In the genomic region with DNA sequence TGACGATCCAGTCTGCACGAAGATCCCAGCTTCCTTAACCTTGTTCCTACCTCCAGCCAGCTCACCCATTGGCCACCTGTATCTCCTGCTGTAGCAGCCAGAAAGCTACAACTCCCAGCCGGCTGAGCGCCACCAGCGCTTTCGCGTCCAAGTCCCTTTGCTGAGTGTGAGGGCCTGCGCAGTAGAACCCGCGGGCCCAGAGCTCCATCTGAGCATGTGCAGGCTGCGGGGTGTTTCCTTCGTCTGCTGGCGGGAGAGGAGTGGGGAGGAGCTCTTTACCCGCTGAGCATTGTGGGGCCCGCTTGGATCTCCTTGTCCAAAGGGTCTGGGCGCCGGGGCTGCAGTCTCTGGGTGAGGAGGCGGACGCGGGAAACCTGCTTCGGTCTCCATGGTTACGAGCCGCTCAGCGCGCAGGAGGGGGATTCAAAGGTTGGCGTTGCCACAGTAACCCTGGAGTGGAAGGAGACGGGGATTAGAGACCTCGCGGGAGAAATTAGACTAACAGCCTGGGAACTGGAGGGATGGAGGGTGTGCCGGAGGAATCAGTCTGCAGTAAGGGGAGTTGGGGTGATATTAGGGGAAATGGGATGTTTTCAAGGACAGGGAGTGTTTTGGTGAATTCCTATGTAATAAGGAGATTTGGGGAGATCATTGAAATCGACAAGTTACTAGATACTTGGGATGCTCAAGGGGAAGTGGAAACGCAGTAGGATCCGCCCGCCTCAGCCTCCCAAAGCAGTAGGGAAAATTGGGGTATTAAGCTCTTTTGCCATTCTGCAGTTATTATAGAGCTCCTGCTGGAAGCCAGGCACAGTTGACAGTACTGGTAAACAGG, we compare ENCODE assay signal across 1 cellular context.
TF ChIP-seq lines count a peak whose summit lies in the region.

No MANE protein-coding gene starts in this region.

TF ChIP-seq in K562, 482 proteins besides CTCF, POLR2A, EP300 and RAD21 (continued from another document and continues in another):
- TF ChIP-seq, protein P1, sequence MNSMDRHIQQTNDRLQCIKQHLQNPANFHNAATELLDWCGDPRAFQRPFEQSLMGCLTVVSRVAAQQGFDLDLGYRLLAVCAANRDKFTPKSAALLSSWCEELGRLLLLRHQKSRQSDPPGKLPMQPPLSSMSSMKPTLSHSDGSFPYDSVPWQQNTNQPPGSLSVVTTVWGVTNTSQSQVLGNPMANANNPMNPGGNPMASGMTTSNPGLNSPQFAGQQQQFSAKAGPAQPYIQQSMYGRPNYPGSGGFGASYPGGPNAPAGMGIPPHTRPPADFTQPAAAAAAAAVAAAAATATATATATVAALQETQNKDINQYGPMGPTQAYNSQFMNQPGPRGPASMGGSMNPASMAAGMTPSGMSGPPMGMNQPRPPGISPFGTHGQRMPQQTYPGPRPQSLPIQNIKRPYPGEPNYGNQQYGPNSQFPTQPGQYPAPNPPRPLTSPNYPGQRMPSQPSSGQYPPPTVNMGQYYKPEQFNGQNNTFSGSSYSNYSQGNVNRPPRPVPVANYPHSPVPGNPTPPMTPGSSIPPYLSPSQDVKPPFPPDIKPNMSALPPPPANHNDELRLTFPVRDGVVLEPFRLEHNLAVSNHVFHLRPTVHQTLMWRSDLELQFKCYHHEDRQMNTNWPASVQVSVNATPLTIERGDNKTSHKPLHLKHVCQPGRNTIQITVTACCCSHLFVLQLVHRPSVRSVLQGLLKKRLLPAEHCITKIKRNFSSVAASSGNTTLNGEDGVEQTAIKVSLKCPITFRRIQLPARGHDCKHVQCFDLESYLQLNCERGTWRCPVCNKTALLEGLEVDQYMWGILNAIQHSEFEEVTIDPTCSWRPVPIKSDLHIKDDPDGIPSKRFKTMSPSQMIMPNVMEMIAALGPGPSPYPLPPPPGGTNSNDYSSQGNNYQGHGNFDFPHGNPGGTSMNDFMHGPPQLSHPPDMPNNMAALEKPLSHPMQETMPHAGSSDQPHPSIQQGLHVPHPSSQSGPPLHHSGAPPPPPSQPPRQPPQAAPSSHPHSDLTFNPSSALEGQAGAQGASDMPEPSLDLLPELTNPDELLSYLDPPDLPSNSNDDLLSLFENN (IDR thresholded peaks at IDR 0.05; ENCODE audit: low read depth in 2 of 2, low read length in 2 of 2): peak in 1 of 2 experiments; percentile 5; a peak in 1 of 4 replicates
- no peak for TF ChIP-seq MAFK (IDR thresholded peaks at IDR 0.05; ENCODE audit: low read length)
- peak in 1 of 2 experiments; percentile 64; a peak in 2 of 4 replicates for TF ChIP-seq HDAC1 (IDR thresholded peaks at IDR 0.05)
- TF ChIP-seq ZKSCAN1 (IDR thresholded peaks at IDR 0.05; ENCODE audit: low read depth, low read length): 0 out of 2 replicates have a peak, but pooled peaks have one; percentile 21
- TF ChIP-seq, protein P2, sequence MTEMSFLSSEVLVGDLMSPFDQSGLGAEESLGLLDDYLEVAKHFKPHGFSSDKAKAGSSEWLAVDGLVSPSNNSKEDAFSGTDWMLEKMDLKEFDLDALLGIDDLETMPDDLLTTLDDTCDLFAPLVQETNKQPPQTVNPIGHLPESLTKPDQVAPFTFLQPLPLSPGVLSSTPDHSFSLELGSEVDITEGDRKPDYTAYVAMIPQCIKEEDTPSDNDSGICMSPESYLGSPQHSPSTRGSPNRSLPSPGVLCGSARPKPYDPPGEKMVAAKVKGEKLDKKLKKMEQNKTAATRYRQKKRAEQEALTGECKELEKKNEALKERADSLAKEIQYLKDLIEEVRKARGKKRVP (CRISPR knock-in tag; IDR thresholded peaks at IDR 0.05): 0 out of 2 replicates have a peak, but pooled peaks have one; percentile 28
- TF ChIP-seq, protein P3, sequence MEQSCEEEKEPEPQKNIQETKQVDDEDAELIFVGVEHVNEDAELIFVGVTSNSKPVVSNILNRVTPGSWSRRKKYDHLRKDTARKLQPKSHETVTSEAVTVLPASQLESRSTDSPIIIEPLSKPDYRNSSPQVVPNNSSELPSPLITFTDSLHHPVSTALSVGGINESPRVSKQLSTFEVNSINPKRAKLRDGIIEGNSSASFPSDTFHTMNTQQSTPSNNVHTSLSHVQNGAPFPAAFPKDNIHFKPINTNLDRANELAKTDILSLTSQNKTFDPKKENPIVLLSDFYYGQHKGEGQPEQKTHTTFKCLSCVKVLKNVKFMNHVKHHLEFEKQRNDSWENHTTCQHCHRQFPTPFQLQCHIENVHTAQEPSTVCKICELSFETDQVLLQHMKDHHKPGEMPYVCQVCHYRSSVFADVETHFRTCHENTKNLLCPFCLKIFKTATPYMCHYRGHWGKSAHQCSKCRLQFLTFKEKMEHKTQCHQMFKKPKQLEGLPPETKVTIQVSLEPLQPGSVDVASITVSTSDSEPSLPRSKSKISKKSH (CRISPR knock-in tag; IDR thresholded peaks at IDR 0.05): no peak
- TF ChIP-seq, protein P4, sequence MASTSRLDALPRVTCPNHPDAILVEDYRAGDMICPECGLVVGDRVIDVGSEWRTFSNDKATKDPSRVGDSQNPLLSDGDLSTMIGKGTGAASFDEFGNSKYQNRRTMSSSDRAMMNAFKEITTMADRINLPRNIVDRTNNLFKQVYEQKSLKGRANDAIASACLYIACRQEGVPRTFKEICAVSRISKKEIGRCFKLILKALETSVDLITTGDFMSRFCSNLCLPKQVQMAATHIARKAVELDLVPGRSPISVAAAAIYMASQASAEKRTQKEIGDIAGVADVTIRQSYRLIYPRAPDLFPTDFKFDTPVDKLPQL (IDR thresholded peaks at IDR 0.05; ENCODE audit: extremely low read depth, insufficient read length): no peak
- TF ChIP-seq MEF2D (tag; conservative IDR thresholded peaks at IDR 0.05; ENCODE audit: low read depth): 0 out of 2 replicates have a peak, but pooled peaks have one; percentile 40
- no peak; the same call in 1 of the 2 replicates for TF ChIP-seq ZNF263 (CRISPR knock-in tag; IDR thresholded peaks at IDR 0.05; ENCODE audit: borderline replicate concordance)
- TF ChIP-seq, protein P5, sequence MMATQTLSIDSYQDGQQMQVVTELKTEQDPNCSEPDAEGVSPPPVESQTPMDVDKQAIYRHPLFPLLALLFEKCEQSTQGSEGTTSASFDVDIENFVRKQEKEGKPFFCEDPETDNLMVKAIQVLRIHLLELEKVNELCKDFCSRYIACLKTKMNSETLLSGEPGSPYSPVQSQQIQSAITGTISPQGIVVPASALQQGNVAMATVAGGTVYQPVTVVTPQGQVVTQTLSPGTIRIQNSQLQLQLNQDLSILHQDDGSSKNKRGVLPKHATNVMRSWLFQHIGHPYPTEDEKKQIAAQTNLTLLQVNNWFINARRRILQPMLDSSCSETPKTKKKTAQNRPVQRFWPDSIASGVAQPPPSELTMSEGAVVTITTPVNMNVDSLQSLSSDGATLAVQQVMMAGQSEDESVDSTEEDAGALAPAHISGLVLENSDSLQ (IDR thresholded peaks at IDR 0.05): peak; percentile 33; the same call in 1 of the 2 replicates
- TF ChIP-seq, protein P6, sequence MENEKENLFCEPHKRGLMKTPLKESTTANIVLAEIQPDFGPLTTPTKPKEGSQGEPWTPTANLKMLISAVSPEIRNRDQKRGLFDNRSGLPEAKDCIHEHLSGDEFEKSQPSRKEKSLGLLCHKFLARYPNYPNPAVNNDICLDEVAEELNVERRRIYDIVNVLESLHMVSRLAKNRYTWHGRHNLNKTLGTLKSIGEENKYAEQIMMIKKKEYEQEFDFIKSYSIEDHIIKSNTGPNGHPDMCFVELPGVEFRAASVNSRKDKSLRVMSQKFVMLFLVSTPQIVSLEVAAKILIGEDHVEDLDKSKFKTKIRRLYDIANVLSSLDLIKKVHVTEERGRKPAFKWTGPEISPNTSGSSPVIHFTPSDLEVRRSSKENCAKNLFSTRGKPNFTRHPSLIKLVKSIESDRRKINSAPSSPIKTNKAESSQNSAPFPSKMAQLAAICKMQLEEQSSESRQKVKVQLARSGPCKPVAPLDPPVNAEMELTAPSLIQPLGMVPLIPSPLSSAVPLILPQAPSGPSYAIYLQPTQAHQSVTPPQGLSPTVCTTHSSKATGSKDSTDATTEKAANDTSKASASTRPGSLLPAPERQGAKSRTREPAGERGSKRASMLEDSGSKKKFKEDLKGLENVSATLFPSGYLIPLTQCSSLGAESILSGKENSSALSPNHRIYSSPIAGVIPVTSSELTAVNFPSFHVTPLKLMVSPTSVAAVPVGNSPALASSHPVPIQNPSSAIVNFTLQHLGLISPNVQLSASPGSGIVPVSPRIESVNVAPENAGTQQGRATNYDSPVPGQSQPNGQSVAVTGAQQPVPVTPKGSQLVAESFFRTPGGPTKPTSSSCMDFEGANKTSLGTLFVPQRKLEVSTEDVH (IDR thresholded peaks at IDR 0.05; ENCODE audit: low read depth, partially characterized antibody): peak; percentile 93
- TF ChIP-seq RFX7 (CRISPR knock-in tag; IDR thresholded peaks at IDR 0.05): no peak
- peak; percentile 17 for TF ChIP-seq TAF9B (IDR thresholded peaks at IDR 0.05; ENCODE audit: partially characterized antibody)
- peak; percentile 67; the same call in 1 of the 2 replicates for TF ChIP-seq CHCHD3 (CRISPR knock-in tag; IDR thresholded peaks at IDR 0.05)
- peak; percentile 89 for TF ChIP-seq POLR2G (IDR thresholded peaks at IDR 0.05; ENCODE audit: low read depth, low read length)
- TF ChIP-seq CBX1 (IDR thresholded peaks at IDR 0.05; ENCODE audit: low read depth): peak; percentile 45; the same call in 1 of the 2 replicates
- 0 out of 2 replicates have a peak, but pooled peaks have one; percentile 60 for TF ChIP-seq KLF10 (CRISPR knock-in tag; IDR thresholded peaks at IDR 0.05)
- peak in 1 of 2 experiments; percentile 70; a peak in 2 of 4 replicates for TF ChIP-seq CSDE1 (IDR thresholded peaks at IDR 0.05)
- 0 out of 4 replicates have a peak, but pooled peaks of 1 of the 2 experiments have one; percentile 51 for TF ChIP-seq TEAD1 (CRISPR knock-in tag; IDR thresholded peaks at IDR 0.05)
- TF ChIP-seq DPF2 (IDR thresholded peaks at IDR 0.05): peak; percentile 26; the same call in 1 of the 2 replicates
- TF ChIP-seq RCOR1 (IDR thresholded peaks at IDR 0.05; ENCODE audit: borderline replicate concordance in 1 of 2, low read depth in 2 of 2, low read length in 2 of 2): 0 out of 4 replicates have a peak, but pooled peaks of 1 of the 2 experiments have one; percentile 21
- TF ChIP-seq JUND (IDR thresholded peaks at IDR 0.05; ENCODE audit: borderline replicate concordance, low read depth, low read length): no peak; the same call in 1 of the 2 replicates
- TF ChIP-seq JUND (tag; IDR thresholded peaks at IDR 0.05; ENCODE audit: borderline replicate concordance, low read depth, low read length): peak; percentile 27; the same call in 1 of the 3 replicates
- peak; percentile 83; the same call in 1 of the 2 replicates for TF ChIP-seq E2F3 (CRISPR knock-in tag; IDR thresholded peaks at IDR 0.05)
- TF ChIP-seq, protein P7, sequence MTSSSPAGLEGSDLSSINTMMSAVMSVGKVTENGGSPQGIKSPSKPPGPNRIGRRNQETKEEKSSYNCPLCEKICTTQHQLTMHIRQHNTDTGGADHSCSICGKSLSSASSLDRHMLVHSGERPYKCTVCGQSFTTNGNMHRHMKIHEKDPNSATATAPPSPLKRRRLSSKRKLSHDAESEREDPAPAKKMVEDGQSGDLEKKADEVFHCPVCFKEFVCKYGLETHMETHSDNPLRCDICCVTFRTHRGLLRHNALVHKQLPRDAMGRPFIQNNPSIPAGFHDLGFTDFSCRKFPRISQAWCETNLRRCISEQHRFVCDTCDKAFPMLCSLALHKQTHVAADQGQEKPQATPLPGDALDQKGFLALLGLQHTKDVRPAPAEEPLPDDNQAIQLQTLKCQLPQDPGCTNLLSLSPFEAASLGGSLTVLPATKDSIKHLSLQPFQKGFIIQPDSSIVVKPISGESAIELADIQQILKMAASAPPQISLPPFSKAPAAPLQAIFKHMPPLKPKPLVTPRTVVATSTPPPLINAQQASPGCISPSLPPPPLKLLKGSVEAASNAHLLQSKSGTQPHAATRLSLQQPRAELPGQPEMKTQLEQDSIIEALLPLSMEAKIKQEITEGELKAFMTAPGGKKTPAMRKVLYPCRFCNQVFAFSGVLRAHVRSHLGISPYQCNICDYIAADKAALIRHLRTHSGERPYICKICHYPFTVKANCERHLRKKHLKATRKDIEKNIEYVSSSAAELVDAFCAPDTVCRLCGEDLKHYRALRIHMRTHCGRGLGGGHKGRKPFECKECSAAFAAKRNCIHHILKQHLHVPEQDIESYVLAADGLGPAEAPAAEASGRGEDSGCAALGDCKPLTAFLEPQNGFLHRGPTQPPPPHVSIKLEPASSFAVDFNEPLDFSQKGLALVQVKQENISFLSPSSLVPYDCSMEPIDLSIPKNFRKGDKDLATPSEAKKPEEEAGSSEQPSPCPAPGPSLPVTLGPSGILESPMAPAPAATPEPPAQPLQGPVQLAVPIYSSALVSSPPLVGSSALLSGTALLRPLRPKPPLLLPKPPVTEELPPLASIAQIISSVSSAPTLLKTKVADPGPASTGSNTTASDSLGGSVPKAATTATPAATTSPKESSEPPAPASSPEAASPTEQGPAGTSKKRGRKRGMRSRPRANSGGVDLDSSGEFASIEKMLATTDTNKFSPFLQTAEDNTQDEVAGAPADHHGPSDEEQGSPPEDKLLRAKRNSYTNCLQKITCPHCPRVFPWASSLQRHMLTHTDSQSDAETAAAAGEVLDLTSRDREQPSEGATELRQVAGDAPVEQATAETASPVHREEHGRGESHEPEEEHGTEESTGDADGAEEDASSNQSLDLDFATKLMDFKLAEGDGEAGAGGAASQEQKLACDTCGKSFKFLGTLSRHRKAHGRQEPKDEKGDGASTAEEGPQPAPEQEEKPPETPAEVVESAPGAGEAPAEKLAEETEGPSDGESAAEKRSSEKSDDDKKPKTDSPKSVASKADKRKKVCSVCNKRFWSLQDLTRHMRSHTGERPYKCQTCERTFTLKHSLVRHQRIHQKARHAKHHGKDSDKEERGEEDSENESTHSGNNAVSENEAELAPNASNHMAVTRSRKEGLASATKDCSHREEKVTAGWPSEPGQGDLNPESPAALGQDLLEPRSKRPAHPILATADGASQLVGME (CRISPR knock-in tag; IDR thresholded peaks at IDR 0.05): 0 out of 2 replicates have a peak, but pooled peaks have one; percentile 61
- TF ChIP-seq, protein P8, sequence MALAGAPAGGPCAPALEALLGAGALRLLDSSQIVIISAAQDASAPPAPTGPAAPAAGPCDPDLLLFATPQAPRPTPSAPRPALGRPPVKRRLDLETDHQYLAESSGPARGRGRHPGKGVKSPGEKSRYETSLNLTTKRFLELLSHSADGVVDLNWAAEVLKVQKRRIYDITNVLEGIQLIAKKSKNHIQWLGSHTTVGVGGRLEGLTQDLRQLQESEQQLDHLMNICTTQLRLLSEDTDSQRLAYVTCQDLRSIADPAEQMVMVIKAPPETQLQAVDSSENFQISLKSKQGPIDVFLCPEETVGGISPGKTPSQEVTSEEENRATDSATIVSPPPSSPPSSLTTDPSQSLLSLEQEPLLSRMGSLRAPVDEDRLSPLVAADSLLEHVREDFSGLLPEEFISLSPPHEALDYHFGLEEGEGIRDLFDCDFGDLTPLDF (CRISPR knock-in tag; IDR thresholded peaks at IDR 0.05): peak; percentile 92
- peak; percentile 54 for TF ChIP-seq FIP1L1 (IDR thresholded peaks at IDR 0.05; ENCODE audit: low read depth, low read length, poor library complexity, severe bottlenecking)
- 0 out of 2 replicates have a peak, but pooled peaks have one; percentile 31 for TF ChIP-seq NBN (IDR thresholded peaks at IDR 0.05; ENCODE audit: low read depth)
- TF ChIP-seq TEAD4 (IDR thresholded peaks at IDR 0.05; ENCODE audit: low read length): peak; percentile 32; the same call in 1 of the 2 replicates
- peak; percentile 93; the same call in 1 of the 2 replicates for TF ChIP-seq TEAD4 (CRISPR knock-in tag; IDR thresholded peaks at IDR 0.05; ENCODE audit: borderline replicate concordance)
- TF ChIP-seq ZNF551 (CRISPR knock-in tag; IDR thresholded peaks at IDR 0.05): peak; percentile 64; the same call in 1 of the 2 replicates
- no peak for TF ChIP-seq ZNF133 (CRISPR knock-in tag; IDR thresholded peaks at IDR 0.05)
- peak; percentile 57 for TF ChIP-seq RBBP5 (IDR thresholded peaks at IDR 0.05; ENCODE audit: borderline replicate concordance, insufficient read depth, low read length, poor library complexity, severe bottlenecking)
